Comparison of ENCODE assay signal across 25 cellular contexts in genomic region chr4:101370663-101371210, GRCh38. TPM values are rescaled to one million over a fixed set of nuclear protein-coding genes. Genes with fewer than 3 reads are reported as not detected.
DNase-seq lines count a peak whose midpoint lies in the region; ATAC-seq and TF ChIP-seq lines count a peak whose summit lies in the region.
"Had no signal": no experiment of that assay in that cellular context is flagged by ENCODE, and none has a peak within 500 bp of the region (broad histone marks: within the 10 kb centered on the region; RNA-seq: fewer than 3 reads in every experiment).

No MANE protein-coding gene starts in this region.

- H3K27me3 Mint-ChIP-seq in glutamatergic neuron (ENCODE audit: unreplicated experiment) = peaks cover 3% of the 10 kb centered on the region
- H3K27me3 Mint-ChIP-seq: IgD-negative memory B cell had no signal

- H3K27ac ChIP-seq in 22Rv1 = no peak overlapping the region
- H3K27ac ChIP-seq: BLaER1 treated with 17β-estradiol and CSF1 and Interleukin-3, amounts not matched to agents 10 nM and 100 nM; KMS-11; Peyer's patch had no signal

- no peaks in the 10 kb centered on the region for H3K36me3 ChIP-seq in Loucy (ENCODE audit: insufficient read depth, low read length)
- H3K36me3 ChIP-seq: BLaER1 treated with 17β-estradiol and CSF1 and Interleukin-3, amounts not matched to agents 10 nM and 100 nM; HAP-1; Peyer's patch had no signal

- H3K27ac Mint-ChIP-seq in glutamatergic neuron (ENCODE audit: unreplicated experiment) = no peak overlapping the region
- H3K27ac Mint-ChIP-seq: CD4-positive, alpha-beta T cell; IgD-negative memory B cell had no signal

- DNase-seq in glutamatergic neuron = no peak
- DNase-seq in NCI-H1436 (lab: John Stamatoyannopoulos, UW) = no peak
- DNase-seq in iPS-NIHi7 (ENCODE audit: extremely low spot score) = no peak
- DNase-seq in activated naive CD4-positive, alpha-beta T cell treated with anti-CD3 and anti-CD28 coated beads, Interleukin-2, amount 50 U/mL, for 16 hours = no peak
- DNase-seq: CD4-positive, alpha-beta T cell; NCI-H1048; NCI-H1417; NCI-H187; NCI-H2081 treated with DMSO at 0.1 percent for 48 hours; NCI-H2171; NCI-H226; NCI-H510A; NCI-H69; Peyer's patch; SIG-M5 had no signal

- H3K36me3 Mint-ChIP-seq in glutamatergic neuron (ENCODE audit: unreplicated experiment) = no peaks in the 10 kb centered on the region

- H3K9me3 ChIP-seq in Loucy (ENCODE audit: insufficient read depth, low read depth, low read length) = no peaks in the 10 kb centered on the region
- H3K9me3 ChIP-seq: HAP-1, Peyer's patch had no signal

- H3K79me2 ChIP-seq in Loucy (ENCODE audit: insufficient read depth, low read length) = no peaks in the 10 kb centered on the region

- H3K27me3 ChIP-seq in Loucy (ENCODE audit: insufficient read depth, low read length, poor library complexity, severe bottlenecking) = no peaks in the 10 kb centered on the region
- H3K27me3 ChIP-seq: BLaER1 treated with 17β-estradiol and CSF1 and Interleukin-3, amounts not matched to agents 10 nM and 100 nM; Peyer's patch had no signal

- H3K4me3 Mint-ChIP-seq in glutamatergic neuron (ENCODE audit: unreplicated experiment) = no peak overlapping the region
- H3K4me3 Mint-ChIP-seq: CD4-positive, alpha-beta T cell; IgD-negative memory B cell had no signal

- no peak overlapping the region for H3K4me2 ChIP-seq in Loucy (ENCODE audit: low read depth, low read length, poor library complexity, severe bottlenecking)
- H3K4me2 ChIP-seq: BLaER1 treated with 17β-estradiol and CSF1 and Interleukin-3, amounts not matched to agents 10 nM and 100 nM; KMS-11 had no signal

- H4K20me1 ChIP-seq in Loucy (ENCODE audit: insufficient read depth, low read length, poor library complexity, severe bottlenecking) = no peaks in the 10 kb centered on the region
- H4K20me1 ChIP-seq: BLaER1 treated with 17β-estradiol and CSF1 and Interleukin-3, amounts not matched to agents 10 nM and 100 nM had no signal

- TF ChIP-seq CTCF in 22Rv1 (IDR thresholded peaks at IDR 0.05) (peak; percentile 29), GM12872 (IDR thresholded peaks at IDR 0.05; ENCODE audit: insufficient read depth, low read depth, low read length) (0 out of 3 replicates have a peak, but pooled peaks have one; percentile 8), Loucy (conservative IDR thresholded peaks at IDR 0.05; ENCODE audit: low read length) (peak; percentile 21; the same call in 1 of the 2 replicates), glutamatergic neuron (IDR thresholded peaks at IDR 0.05; ENCODE audit: partially characterized antibody, unreplicated experiment) (peak; percentile 11)

- H3K4me1 Mint-ChIP-seq in glutamatergic neuron (ENCODE audit: low read depth, unreplicated experiment) = no peaks in the 10 kb centered on the region

- H3K9ac ChIP-seq in Loucy (ENCODE audit: low read depth, low read length, poor library complexity, severe bottlenecking) = no peak overlapping the region
- H3K9ac ChIP-seq: BLaER1 treated with 17β-estradiol and CSF1 and Interleukin-3, amounts not matched to agents 10 nM and 100 nM; KMS-11 had no signal

- no peaks in the 10 kb centered on the region for H3K9me3 Mint-ChIP-seq in glutamatergic neuron (ENCODE audit: unreplicated experiment)

- ATAC-seq in GM18867 (IDR thresholded peaks at IDR 0.05; ENCODE audit: unreplicated experiment) = no peak
- ATAC-seq: GM12878, SK-N-SH treated with all-trans-retinoic acid at 6 μM for 48 hours had no signal

- H3K9me2 ChIP-seq in Loucy (replicated peaks; ENCODE audit: low read depth, low read length) = no peaks in the 10 kb centered on the region

- H2AFZ ChIP-seq in Loucy (ENCODE audit: low read length) = no peak overlapping the region

- H3K4me3 ChIP-seq in Loucy (ENCODE audit: low read length, poor library complexity, severe bottlenecking) = no peak overlapping the region
- H3K4me3 ChIP-seq: BLaER1 treated with 17β-estradiol and CSF1 and Interleukin-3, amounts not matched to agents 10 nM and 100 nM; GM12878; HAP-1; Peyer's patch had no signal

- H3K4me1 ChIP-seq in Loucy (ENCODE audit: insufficient read depth, low read length, poor library complexity, severe bottlenecking) = no peaks in the 10 kb centered on the region
- H3K4me1 ChIP-seq: BLaER1 treated with 17β-estradiol and CSF1 and Interleukin-3, amounts not matched to agents 10 nM and 100 nM; Peyer's patch had no signal

- no peaks in the 10 kb centered on the region for H3F3A ChIP-seq in Loucy (ENCODE audit: low read depth)

RNA-seq across cellular contexts. Expression of gene PPP3CA, which starts 23.4 kb away (rescaled TPM):
- total RNA-seq in glutamatergic neuron (ENCODE audit: unreplicated experiment) = 29.9 TPM
